18 cellular contexts compared by ENCODE assay signal in genomic region chr13:35618565-35619083, GRCh38.
DNase-seq lines count a peak whose midpoint lies in the region; ATAC-seq and TF ChIP-seq lines count a peak whose summit lies in the region.
"Had no signal": no experiment of that assay in that cellular context is flagged by ENCODE, and none has a peak within 500 bp of the region (broad histone marks: within the 10 kb centered on the region; RNA-seq: fewer than 3 reads in every experiment).

No MANE protein-coding gene starts in this region.

- H3K9me3 Mint-ChIP-seq in natural killer cell (no peaks in the 10 kb centered on the region), immature natural killer cell (peaks cover 0 to 3% (median 0%) of the 10 kb centered on the region in 6 donors)
- H3K9me3 Mint-ChIP-seq in natural killer cell treated with Interleukin-12 subunit alpha and Interleukin-12 subunit beta and Interleukin-15 and Interleukin-18, amount 100 ng/mL, for 72 hours, result peaks cover 9% of the 10 kb centered on the region
- H3K9me3 Mint-ChIP-seq: HFFc6 had no signal

- no peaks in the 10 kb centered on the region for H3K27me3 ChIP-seq in Peyer's patch
- H3K27me3 ChIP-seq: BLaER1 treated with 17β-estradiol and CSF1 and Interleukin-3, amounts not matched to agents 10 nM and 100 nM had no signal

- H3K27ac Mint-ChIP-seq in natural killer cell (peak overlapping the region in 1 of 2 donors; percentile 97), immature natural killer cell (no peak overlapping the region)
- no peak overlapping the region for H3K27ac Mint-ChIP-seq in natural killer cell treated with Interleukin-12 subunit alpha and Interleukin-12 subunit beta and Interleukin-15 and Interleukin-18, amount 100 ng/mL, for 72 hours
- H3K27ac Mint-ChIP-seq: B cell; CD14-positive monocyte; CD4-positive, alpha-beta memory T cell; HFFc6 had no signal

- H3K4me3 Mint-ChIP-seq in natural killer cell, result peak overlapping the region; percentile 40
- H3K4me3 Mint-ChIP-seq in natural killer cell treated with Interleukin-12 subunit alpha and Interleukin-12 subunit beta and Interleukin-15 and Interleukin-18, amount 100 ng/mL, for 72 hours, result no peak overlapping the region
- H3K4me3 Mint-ChIP-seq in immature natural killer cell, result peak overlapping the region; percentile 23 to 81 (median 53)
- H3K4me3 Mint-ChIP-seq: B cell; CD14-positive monocyte; CD4-positive, alpha-beta memory T cell; HFFc6 had no signal

- H3K27ac ChIP-seq in Peyer's patch, result no peak overlapping the region
- H3K27ac ChIP-seq: 22Rv1; BLaER1 treated with 17β-estradiol and CSF1 and Interleukin-3, amounts not matched to agents 10 nM and 100 nM had no signal

- no peak overlapping the region for H3K4me3 ChIP-seq in Peyer's patch
- H3K4me3 ChIP-seq: BLaER1 treated with 17β-estradiol and CSF1 and Interleukin-3, amounts not matched to agents 10 nM and 100 nM; HAP-1 had no signal

- H3K36me3 Mint-ChIP-seq in natural killer cell (no peaks in the 10 kb centered on the region), immature natural killer cell (no peaks in the 10 kb centered on the region)
- no peaks in the 10 kb centered on the region for H3K36me3 Mint-ChIP-seq in natural killer cell treated with Interleukin-12 subunit alpha and Interleukin-12 subunit beta and Interleukin-15 and Interleukin-18, amount 100 ng/mL, for 72 hours
- H3K36me3 Mint-ChIP-seq: CD14-positive monocyte; CD4-positive, alpha-beta memory T cell had no signal

- no peaks in the 10 kb centered on the region for H3K36me3 ChIP-seq in Peyer's patch
- H3K36me3 ChIP-seq: BLaER1 treated with 17β-estradiol and CSF1 and Interleukin-3, amounts not matched to agents 10 nM and 100 nM; HAP-1 had no signal

- TF ChIP-seq POLR2A in Peyer's patch (IDR thresholded peaks at IDR 0.05), result no peak

- H3K27me3 Mint-ChIP-seq in natural killer cell (ENCODE audit: low read depth in 2 of 2) (no peaks in the 10 kb centered on the region), immature natural killer cell (ENCODE audit: low read depth in 3 of 3) (peaks cover 0 to 1% (median 0%) of the 10 kb centered on the region in 3 donors)
- H3K27me3 Mint-ChIP-seq in natural killer cell treated with Interleukin-12 subunit alpha and Interleukin-12 subunit beta and Interleukin-15 and Interleukin-18, amount 100 ng/mL, for 72 hours, result no peaks in the 10 kb centered on the region
- H3K27me3 Mint-ChIP-seq: B cell; CD4-positive, alpha-beta memory T cell had no signal

- H3K4me1 Mint-ChIP-seq in natural killer cell (peaks cover 33 to 55% of the 10 kb centered on the region in 2 donors), immature natural killer cell (peaks cover 57 to 59% of the 10 kb centered on the region in 2 donors)
- peaks cover 23 to 37% of the 10 kb centered on the region in 2 donors for H3K4me1 Mint-ChIP-seq in natural killer cell treated with Interleukin-12 subunit alpha and Interleukin-12 subunit beta and Interleukin-15 and Interleukin-18, amount 100 ng/mL, for 72 hours (ENCODE audit: low read depth in 2 of 2)
- H3K4me1 Mint-ChIP-seq: B cell; CD14-positive monocyte; CD4-positive, alpha-beta memory T cell had no signal

- H3K9me3 ChIP-seq in Peyer's patch, result no peaks in the 10 kb centered on the region
- H3K9me3 ChIP-seq: BLaER1 treated with 17β-estradiol and CSF1 and Interleukin-3, amounts not matched to agents 10 nM and 100 nM; HAP-1 had no signal

- ATAC-seq in natural killer cell, result no peak
- no peak for ATAC-seq in natural killer cell treated with Interleukin-12 subunit alpha and Interleukin-12 subunit beta and Interleukin-15 and Interleukin-18, amount 100 ng/mL, for 72 hours
- peak; percentile 26; the same call in 1 of the 3 replicates for ATAC-seq in SK-N-SH treated with all-trans-retinoic acid at 6 μM for 48 hours

- DNase-seq in natural killer cell, result no peak
- DNase-seq in natural killer cell treated with Interleukin-12 subunit alpha and Interleukin-12 subunit beta and Interleukin-15 and Interleukin-18, amount 100 ng/mL, for 72 hours (ENCODE audit: low spot score), result no peak
- DNase-seq in immature natural killer cell, result no peak
- no peak for DNase-seq in activated T-cell treated with anti-CD3 and anti-CD28 coated beads, Interleukin-2, amount 50 U/mL, for 48 hours
- no peak for DNase-seq in Peyer's patch
- DNase-seq: Calu3; CD4-positive, alpha-beta memory T cell; COR-L47; DMS153; DND-41; GOT3; HFFc6 had no signal

- intact Hi-C loops in natural killer cell (cut with micrococcal nuclease), result no loop called here

- no peaks in the 10 kb centered on the region for H3K4me1 ChIP-seq in Peyer's patch
- H3K4me1 ChIP-seq: BLaER1 treated with 17β-estradiol and CSF1 and Interleukin-3, amounts not matched to agents 10 nM and 100 nM; HAP-1 had no signal

- TF ChIP-seq CTCF in natural killer cell (IDR thresholded peaks at IDR 0.05), result no peak
- no peak for TF ChIP-seq CTCF in Peyer's patch (IDR thresholded peaks at IDR 0.05)

TF ChIP-seq in SK-N-SH treated with all-trans-retinoic acid at 6 μM for 48 hours, 23 proteins besides CTCF, POLR2A, EP300 and RAD21:
- TF ChIP-seq ZFP3 (CRISPR knock-in tag; IDR thresholded peaks at IDR 0.05) (no peak), ISL1 (CRISPR knock-in tag; IDR thresholded peaks at IDR 0.05) (peak; percentile 38; the same call in 1 of the 2 replicates), TSHZ2 (CRISPR knock-in tag; IDR thresholded peaks at IDR 0.05) (peak; percentile 71), ESRRG (CRISPR knock-in tag; IDR thresholded peaks at IDR 0.05) (no peak), TCF4 (CRISPR knock-in tag; IDR thresholded peaks at IDR 0.05; ENCODE audit: borderline replicate concordance) (peak; percentile 23; the same call in 1 of the 2 replicates)
TF ChIP-seq in SK-N-SH treated with all-trans-retinoic acid at 6 μM for 48 hours: peak in this region for 3.
